In the genomic region with DNA sequence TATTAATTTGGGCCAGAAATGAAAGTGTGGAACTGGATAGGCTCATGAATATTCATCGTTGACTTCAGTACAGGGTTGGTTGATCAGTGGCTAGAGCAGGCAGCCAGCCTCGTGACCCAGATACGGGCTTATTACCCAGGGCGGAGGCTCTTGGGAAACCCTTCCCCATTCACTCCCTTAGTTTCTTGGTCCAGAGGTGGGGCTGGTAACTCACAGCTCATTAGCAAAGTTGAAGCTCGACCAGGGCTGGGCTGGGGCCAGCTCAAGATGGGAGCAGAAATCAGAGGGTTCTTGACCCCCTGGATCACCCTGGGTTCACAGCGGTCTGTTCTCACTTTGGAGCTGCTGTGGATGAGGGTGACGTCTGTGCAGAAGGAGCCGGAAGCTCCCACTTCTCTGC, we compare ENCODE assay signal across 13 cellular contexts. TPM values are rescaled to one million over a fixed set of nuclear protein-coding genes. Genes with fewer than 3 reads are reported as not detected.
A peak's percentile ranks its signal among the peaks of the same experiment; 100 is the strongest.
DNase-seq lines count a peak whose midpoint lies in the region; ATAC-seq lines count a peak whose summit lies in the region.
"Had no signal": no experiment of that assay in that cellular context is flagged by ENCODE, and none has a peak within 500 bp of the region (broad histone marks: within the 10 kb centered on the region; RNA-seq: fewer than 3 reads in every experiment).

No MANE protein-coding gene starts in this region.

- CTCF ChIA-PET in naive thymus-derived CD4-positive, alpha-beta T cell (lab: Charles Lee) = no interaction called here
- CTCF ChIA-PET in activated CD4-positive, alpha-beta T cell treated with anti-CD3 and anti-CD28 coated beads for 36 hours (lab: Charles Lee) = interaction anchor here (1.3 kb wide), 1 partner anchor 15 kb away, joined by 6 read pairs; no protein-coding TSS in a partner anchor

- H4K20me1 ChIP-seq in Karpas-422 (ENCODE audit: insufficient read depth, low read depth, low read length) = peaks cover 5% of the 10 kb centered on the region; the same call in 1 of the 2 replicates

- H3K36me3 ChIP-seq in duodenal mucosa (ENCODE audit: control insufficient read depth in 1 of 2, insufficient read depth in 2 of 2, low read length in 2 of 2) = no peaks in the 10 kb centered on the region
- H3K36me3 ChIP-seq in naive thymus-derived CD4-positive, alpha-beta T cell (ENCODE audit: control insufficient read depth in 2 of 3, insufficient read depth in 3 of 3, low read length in 3 of 3) = peaks cover 0 to 3% (median 0%) of the 10 kb centered on the region in 3 experiments
- no peaks in the 10 kb centered on the region for H3K36me3 ChIP-seq in Karpas-422 (ENCODE audit: insufficient read depth, low read length)
- H3K36me3 ChIP-seq: adrenal gland, heart left ventricle, uterus had no signal

- no peaks in the 10 kb centered on the region for H3K79me2 ChIP-seq in Karpas-422 (ENCODE audit: low read length)

- H3K9me2 ChIP-seq in Karpas-422 (replicated peaks; ENCODE audit: insufficient read depth, low read length) = no peaks in the 10 kb centered on the region

- H3K4me2 ChIP-seq in Karpas-422 (ENCODE audit: low read depth, low read length, poor library complexity, severe bottlenecking) = no peak overlapping the region

- H3K36me3 Mint-ChIP-seq in stimulated activated naive CD8-positive, alpha-beta T cell treated with anti-CD3 and anti-CD28 coated beads, Interleukin-15, Interleukin-2, amounts not matched to agents 100 ng/mL and 50 ng/mL, for 24 hours (ENCODE audit: low read depth) = peaks cover 4% of the 10 kb centered on the region
- H3K36me3 Mint-ChIP-seq in naive thymus-derived CD4-positive, alpha-beta T cell = peaks cover 0 to 22% (median 8%) of the 10 kb centered on the region in 5 donors
- H3K36me3 Mint-ChIP-seq in activated CD4-positive, alpha-beta T cell treated with anti-CD3 and anti-CD28 coated beads for 36 hours (ENCODE audit: low read depth) = peaks cover 4% of the 10 kb centered on the region

- H3K4me1 Mint-ChIP-seq in stimulated activated naive CD8-positive, alpha-beta T cell treated with anti-CD3 and anti-CD28 coated beads, Interleukin-15, Interleukin-2, amounts not matched to agents 100 ng/mL and 50 ng/mL, for 24 hours (ENCODE audit: low read depth) = peaks cover 95% of the 10 kb centered on the region
- peaks cover 97% of the 10 kb centered on the region for H3K4me1 Mint-ChIP-seq in stimulated activated naive CD8-positive, alpha-beta T cell treated with anti-CD3 and anti-CD28 coated beads, Interleukin-15, amount 100 ng/mL, for 72 hours
- H3K4me1 Mint-ChIP-seq in naive thymus-derived CD4-positive, alpha-beta T cell = peaks cover 36 to 69% (median 56%) of the 10 kb centered on the region in 7 donors
- peaks cover 57% of the 10 kb centered on the region for H3K4me1 Mint-ChIP-seq in activated CD4-positive, alpha-beta T cell treated with anti-CD3 and anti-CD28 coated beads for 36 hours

- H3K9ac ChIP-seq in duodenal mucosa (ENCODE audit: low read depth in 1 of 2, low read length in 2 of 2) = peak overlapping the region in 1 of 2 donors; percentile 12
- no peak overlapping the region for H3K9ac ChIP-seq in Karpas-422 (ENCODE audit: low read length)

- intact Hi-C loops in naive thymus-derived CD4-positive, alpha-beta T cell (cut with micrococcal nuclease) = no loop called here
- intact Hi-C loops in activated CD4-positive, alpha-beta T cell treated with anti-CD3 and anti-CD28 coated beads for 36 hours (cut with DNase I, micrococcal nuclease) = no loop called here

- peak overlapping the region; percentile 72 for H3K27ac Mint-ChIP-seq in stimulated activated naive CD8-positive, alpha-beta T cell treated with anti-CD3 and anti-CD28 coated beads, Interleukin-15, Interleukin-2, amounts not matched to agents 100 ng/mL and 50 ng/mL, for 24 hours
- no peak overlapping the region for H3K27ac Mint-ChIP-seq in stimulated activated naive CD8-positive, alpha-beta T cell treated with anti-CD3 and anti-CD28 coated beads, Interleukin-15, amount 100 ng/mL, for 72 hours
- peak overlapping the region in 1 of 9 donors; percentile 54 for H3K27ac Mint-ChIP-seq in naive thymus-derived CD4-positive, alpha-beta T cell
- H3K27ac Mint-ChIP-seq in activated CD4-positive, alpha-beta T cell treated with anti-CD3 and anti-CD28 coated beads for 36 hours = no peak overlapping the region

- H3K4me3 Mint-ChIP-seq in stimulated activated naive CD8-positive, alpha-beta T cell treated with anti-CD3 and anti-CD28 coated beads, Interleukin-15, Interleukin-2, amounts not matched to agents 100 ng/mL and 50 ng/mL, for 24 hours = no peak overlapping the region
- no peak overlapping the region for H3K4me3 Mint-ChIP-seq in stimulated activated naive CD8-positive, alpha-beta T cell treated with anti-CD3 and anti-CD28 coated beads, Interleukin-15, amount 100 ng/mL, for 72 hours
- peak overlapping the region in 2 of 10 donors; percentile 16 to 48 for H3K4me3 Mint-ChIP-seq in naive thymus-derived CD4-positive, alpha-beta T cell
- no peak overlapping the region for H3K4me3 Mint-ChIP-seq in activated CD4-positive, alpha-beta T cell treated with anti-CD3 and anti-CD28 coated beads for 36 hours

- no peaks in the 10 kb centered on the region for H3K9me3 Mint-ChIP-seq in stimulated activated naive CD8-positive, alpha-beta T cell treated with anti-CD3 and anti-CD28 coated beads, Interleukin-15, Interleukin-2, amounts not matched to agents 100 ng/mL and 50 ng/mL, for 24 hours
- H3K9me3 Mint-ChIP-seq in stimulated activated naive CD8-positive, alpha-beta T cell treated with anti-CD3 and anti-CD28 coated beads, Interleukin-15, amount 100 ng/mL, for 72 hours = no peaks in the 10 kb centered on the region
- peaks cover 0 to 15% (median 6%) of the 10 kb centered on the region in 11 donors for H3K9me3 Mint-ChIP-seq in naive thymus-derived CD4-positive, alpha-beta T cell
- H3K9me3 Mint-ChIP-seq in activated CD4-positive, alpha-beta T cell treated with anti-CD3 and anti-CD28 coated beads for 36 hours (ENCODE audit: low read depth) = no peaks in the 10 kb centered on the region

- H3K4me3 ChIP-seq in duodenal mucosa (ENCODE audit: low read depth in 1 of 2, low read length in 2 of 2) = peak overlapping the region in 1 of 2 donors; percentile 20
- H3K4me3 ChIP-seq in naive thymus-derived CD4-positive, alpha-beta T cell (ENCODE audit: low read length) = no peak overlapping the region
- no peak overlapping the region for H3K4me3 ChIP-seq in Karpas-422 (ENCODE audit: low read length)
- H3K4me3 ChIP-seq: adrenal gland, heart left ventricle, uterus had no signal

- no peak overlapping the region for H2AFZ ChIP-seq in Karpas-422 (ENCODE audit: low read length)

- H3K27ac ChIP-seq in duodenal mucosa (ENCODE audit: low read depth, low read length) = peak overlapping the region; percentile 35
- H3K27ac ChIP-seq in naive thymus-derived CD4-positive, alpha-beta T cell (ENCODE audit: low read depth, low read length) = peak overlapping the region; percentile 5
- H3K27ac ChIP-seq in Karpas-422 (ENCODE audit: low read length) = no peak overlapping the region
- H3K27ac ChIP-seq: uterus had no signal

- H3K27me3 ChIP-seq in duodenal mucosa (ENCODE audit: control insufficient read depth in 1 of 2, insufficient read depth in 2 of 2, low read length in 2 of 2) (no peaks in the 10 kb centered on the region), Karpas-422 (ENCODE audit: low read length) (no peaks in the 10 kb centered on the region)
- no peaks in the 10 kb centered on the region for H3K27me3 ChIP-seq in naive thymus-derived CD4-positive, alpha-beta T cell (ENCODE audit: control insufficient read depth in 2 of 2, insufficient read depth in 2 of 2, low read length in 2 of 2)
- H3K27me3 ChIP-seq: adrenal gland, heart left ventricle, uterus had no signal

- ATAC-seq in stimulated activated naive CD8-positive, alpha-beta T cell treated with anti-CD3 and anti-CD28 coated beads, Interleukin-15, amount 100 ng/mL, for 72 hours = no peak
- ATAC-seq in naive thymus-derived CD4-positive, alpha-beta T cell = peak; percentile 30
- no peak for ATAC-seq in activated CD4-positive, alpha-beta T cell treated with anti-CD3 and anti-CD28 coated beads for 36 hours
- ATAC-seq: heart left ventricle, PC-3 had no signal

- H3K27me3 Mint-ChIP-seq in stimulated activated naive CD8-positive, alpha-beta T cell treated with anti-CD3 and anti-CD28 coated beads, Interleukin-15, Interleukin-2, amounts not matched to agents 100 ng/mL and 50 ng/mL, for 24 hours = no peaks in the 10 kb centered on the region
- H3K27me3 Mint-ChIP-seq in stimulated activated naive CD8-positive, alpha-beta T cell treated with anti-CD3 and anti-CD28 coated beads, Interleukin-15, amount 100 ng/mL, for 72 hours = no peaks in the 10 kb centered on the region
- no peaks in the 10 kb centered on the region for H3K27me3 Mint-ChIP-seq in naive thymus-derived CD4-positive, alpha-beta T cell
- no peaks in the 10 kb centered on the region for H3K27me3 Mint-ChIP-seq in activated CD4-positive, alpha-beta T cell treated with anti-CD3 and anti-CD28 coated beads for 36 hours

- H3K4me1 ChIP-seq in duodenal mucosa (ENCODE audit: control insufficient read depth in 1 of 2, insufficient read depth in 2 of 2, low read length in 2 of 2) (peaks cover 60 to 83% of the 10 kb centered on the region in 2 donors), Karpas-422 (ENCODE audit: low read length) (peaks cover 15% of the 10 kb centered on the region)
- H3K4me1 ChIP-seq in naive thymus-derived CD4-positive, alpha-beta T cell (ENCODE audit: control insufficient read depth in 2 of 2, insufficient read depth in 2 of 2, low read length in 2 of 2) = peaks cover 18 to 57% of the 10 kb centered on the region in 2 donors

- no peak for DNase-seq in stimulated activated naive CD8-positive, alpha-beta T cell treated with anti-CD3 and anti-CD28 coated beads, Interleukin-15, amount 100 ng/mL, for 72 hours
- DNase-seq in naive thymus-derived CD4-positive, alpha-beta T cell = no peak
- DNase-seq in Karpas-422 = no peak
- DNase-seq in activated CD4-positive, alpha-beta T cell treated with anti-CD3 and anti-CD28 coated beads for 36 hours = no peak
- DNase-seq in activated gamma-delta T cell treated with Interleukin-2 at 50 U/mL for 16 hours = no peak
- no peak for DNase-seq in cerebellar cortex (ENCODE audit: low spot score)
- DNase-seq: adrenal gland, EL, heart left ventricle, PC-3, uterus had no signal

- POLR2A ChIA-PET in naive thymus-derived CD4-positive, alpha-beta T cell (lab: Charles Lee) = interaction anchor here (1.0 kb wide), 1 partner anchor 15 kb away, joined by 5 read pairs; no protein-coding TSS in a partner anchor
- POLR2A ChIA-PET in activated CD4-positive, alpha-beta T cell treated with anti-CD3 and anti-CD28 coated beads for 36 hours (lab: Charles Lee) = interaction anchor here (0.7 to 1.1 kb wide), 2 partner anchors 9 to 11 kb away, joined by 3 read pairs; no protein-coding TSS in a partner anchor

- H3K9me3 ChIP-seq in duodenal mucosa (ENCODE audit: control insufficient read depth in 1 of 2, low read length in 2 of 2) = no peaks in the 10 kb centered on the region
- H3K9me3 ChIP-seq in naive thymus-derived CD4-positive, alpha-beta T cell (ENCODE audit: control insufficient read depth in 2 of 3, low read length in 3 of 3) = peaks cover 0 to 19% (median 10%) of the 10 kb centered on the region in 3 experiments
- H3K9me3 ChIP-seq in Karpas-422 (ENCODE audit: low read length) = no peaks in the 10 kb centered on the region
- H3K9me3 ChIP-seq: adrenal gland, uterus had no signal

RNA-seq across cellular contexts. Expression of a gene that starts 44.6 kb away (rescaled TPM):
- total RNA-seq in naive thymus-derived CD4-positive, alpha-beta T cell = 10 to 100 TPM in 4 of 5 experiments, 1 to 10 TPM in 1; 8.7 to 69.2 (median 33.3) TPM
- under 1 TPM; 0.18 to 0.37 TPM for polyA plus RNA-seq in naive thymus-derived CD4-positive, alpha-beta T cell
- total RNA-seq in Karpas-422 (2014; rRNA removed; shearing (Covaris generic); ENCODE audit: low replicate concordance) = 1.9 and 6.0 TPM in 2 replicates
- total RNA-seq in activated CD4-positive, alpha-beta T cell treated with anti-CD3 and anti-CD28 coated beads for 36 hours = 10 to 100 TPM; 13.2 to 13.5 TPM
